ENCODE assay signal across 22 cellular contexts in the genomic region with DNA sequence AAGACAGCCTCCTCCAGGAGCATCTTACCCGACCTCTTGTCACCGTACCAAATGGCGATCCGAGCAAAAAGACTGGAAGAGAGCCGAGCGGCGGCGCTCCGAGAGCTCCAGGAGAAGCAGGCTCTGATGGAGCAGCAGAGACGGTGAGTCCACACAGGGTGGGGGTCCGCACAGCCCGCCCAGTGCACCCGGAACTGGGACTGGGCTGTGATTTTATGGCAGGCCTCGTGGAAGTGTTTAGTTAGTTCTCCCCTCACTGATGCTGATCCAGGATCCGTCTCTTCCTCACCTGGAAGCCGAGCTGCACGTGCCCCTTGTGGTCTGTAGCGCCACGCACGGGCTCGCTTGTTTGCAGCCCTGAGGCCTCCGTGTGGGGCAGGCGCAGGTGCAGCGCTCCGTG. TPM values are rescaled to one million over a fixed set of nuclear protein-coding genes. Genes with fewer than 3 reads are reported as not detected.
A peak's percentile ranks its signal among the peaks of the same experiment; 100 is the strongest.
DNase-seq lines count a peak whose midpoint lies in the region; ATAC-seq, FAIRE-seq and TF ChIP-seq lines count a peak whose summit lies in the region.
"Had no signal": no experiment of that assay in that cellular context is flagged by ENCODE, and none has a peak within 500 bp of the region (broad histone marks: within the 10 kb centered on the region; RNA-seq: fewer than 3 reads in every experiment).

No MANE protein-coding gene starts in this region.

- TF ChIP-seq POLR2A in right lobe of liver (IDR thresholded peaks at IDR 0.05) = no peak
- TF ChIP-seq POLR2A in HepG2 (IDR thresholded peaks at IDR 0.05; ENCODE audit: insufficient read depth in 1 of 2, low read depth in 2 of 2, low read length in 2 of 2) = no peak

- H3K79me2 ChIP-seq in HepG2 (ENCODE audit: insufficient read depth, low read length) (no peaks in the 10 kb centered on the region), osteoblast (ENCODE audit: insufficient read depth, low read length) (no peaks in the 10 kb centered on the region)

- H3K27me3 Mint-ChIP-seq in WTC11 (ENCODE audit: low read depth) = peaks cover 7% of the 10 kb centered on the region
- H3K27me3 Mint-ChIP-seq in osteocyte (ENCODE audit: unreplicated experiment) = no peaks in the 10 kb centered on the region
- H3K27me3 Mint-ChIP-seq: B cell had no signal

- H3K4me2 ChIP-seq in HepG2 (ENCODE audit: low read depth, low read length) (no peak overlapping the region), osteoblast (ENCODE audit: insufficient read depth, low read length) (no peak overlapping the region)

- H3K9ac ChIP-seq in HepG2 (ENCODE audit: insufficient read depth, low read depth, low read length) = no peak overlapping the region

- intact Hi-C loops in right lobe of liver (cut with DNase I) = loop anchor here (5.0 kb wide), 1 partner anchor 129 kb away; no protein-coding TSS in a partner anchor
- intact Hi-C loops in HepG2 (cut with micrococcal nuclease; ENCODE audit: unreplicated experiment) = no loop called here
- intact Hi-C loops in aorta (cut with DNase I) = loop anchor here in 1 of 2 donors (5.0 kb wide), 1 partner anchor 129 kb away; no protein-coding TSS in a partner anchor

- H3K27me3 ChIP-seq in right lobe of liver (no peaks in the 10 kb centered on the region), HepG2 (ENCODE audit: control insufficient read depth in 1 of 2, insufficient read depth in 2 of 2, low read length in 2 of 2) (no peaks in the 10 kb centered on the region), osteoblast (ENCODE audit: insufficient read depth, low read length) (no peaks in the 10 kb centered on the region), aorta (ENCODE audit: control insufficient read depth in 1 of 2, insufficient read depth in 2 of 2, low read length in 1 of 2) (no peaks in the 10 kb centered on the region)
- H3K27me3 ChIP-seq: MG63 had no signal

- H2AFZ ChIP-seq in HepG2 (ENCODE audit: low read length) = no peak overlapping the region
- no peak overlapping the region for H2AFZ ChIP-seq in osteoblast (ENCODE audit: low read length)

- H3K4me3 Mint-ChIP-seq in WTC11 (no peak overlapping the region), osteocyte (ENCODE audit: unreplicated experiment) (no peak overlapping the region)
- H3K4me3 Mint-ChIP-seq: B cell; CD4-positive, CD25-positive, alpha-beta regulatory T cell had no signal

- H3K9me3 ChIP-seq in right lobe of liver = no peaks in the 10 kb centered on the region
- no peaks in the 10 kb centered on the region for H3K9me3 ChIP-seq in HepG2 (ENCODE audit: low read length)
- H3K9me3 ChIP-seq in osteoblast (ENCODE audit: low read depth, low read length) = no peaks in the 10 kb centered on the region
- H3K9me3 ChIP-seq in aorta (ENCODE audit: control insufficient read depth, low read length) = no peaks in the 10 kb centered on the region
- H3K9me3 ChIP-seq: MG63 had no signal

- in situ Hi-C loops in HepG2 (cut with HindIII; ENCODE audit: extremely low pct_ligation_motif_present, low pct_unique_long_range_greater_than_20kb) = no loop called here
- in situ Hi-C loops in GM13976 (cut with MboI; ENCODE audit: low sequenced_read_pairs, unreplicated experiment) = no loop called here

- no peak for TF ChIP-seq CTCF in right lobe of liver (IDR thresholded peaks at IDR 0.05)
- no peak for TF ChIP-seq CTCF in HepG2 (CRISPR knock-in tag; IDR thresholded peaks at IDR 0.05)
- no peak for TF ChIP-seq CTCF in WTC11 (IDR thresholded peaks at IDR 0.05)
- no peak for TF ChIP-seq CTCF in osteoblast (IDR thresholded peaks at IDR 0.05; ENCODE audit: extremely low read depth, low read depth, low read length)
- TF ChIP-seq CTCF in GM13976 (IDR thresholded peaks at IDR 0.05; ENCODE audit: borderline replicate concordance, control extremely low read depth, extremely low read depth, insufficient read depth, missing control alignments) = no peak
- no peak for TF ChIP-seq CTCF in osteocyte (IDR thresholded peaks at IDR 0.05)

- no peaks in the 10 kb centered on the region for H3K36me3 ChIP-seq in right lobe of liver
- no peaks in the 10 kb centered on the region for H3K36me3 ChIP-seq in HepG2 (replicated peaks in 1 of 2; ENCODE audit: control insufficient read depth in 1 of 2, insufficient read depth in 2 of 2, low read length in 2 of 2)
- no peaks in the 10 kb centered on the region for H3K36me3 ChIP-seq in osteoblast (ENCODE audit: insufficient read depth, low read length)
- no peaks in the 10 kb centered on the region for H3K36me3 ChIP-seq in aorta (ENCODE audit: control insufficient read depth in 1 of 2, insufficient read depth in 2 of 2, low read length in 1 of 2)
- H3K36me3 ChIP-seq: MG63 had no signal

- H3K4me1 ChIP-seq in right lobe of liver (no peaks in the 10 kb centered on the region), HepG2 (ENCODE audit: insufficient read depth, low read length) (no peaks in the 10 kb centered on the region), osteoblast (ENCODE audit: insufficient read depth, low read length) (no peaks in the 10 kb centered on the region), aorta (ENCODE audit: control insufficient read depth in 1 of 2, insufficient read depth in 2 of 2, low read length in 2 of 2) (no peaks in the 10 kb centered on the region)

- H3K9me3 Mint-ChIP-seq in WTC11 = no peaks in the 10 kb centered on the region
- no peaks in the 10 kb centered on the region for H3K9me3 Mint-ChIP-seq in osteocyte (ENCODE audit: unreplicated experiment)

- peak in 2 of 3 donors; percentile 5 to 50 for DNase-seq in right lobe of liver
- no peak for DNase-seq in HepG2 (ENCODE audit: low spot score)
- no peak for DNase-seq in WTC11 (ENCODE audit: low spot score)
- DNase-seq in osteoblast (ENCODE audit: insufficient read length, low spot score, missing footprints) = peak; percentile 21
- DNase-seq in aorta = peak; percentile 29 to 45
- no peak for DNase-seq in LoVo (ENCODE audit: low spot score)
- DNase-seq in GM13976 (ENCODE audit: low spot score) = no peak
- DNase-seq in osteocyte (ENCODE audit: extremely low spot score, unreplicated experiment) = no peak
- DNase-seq: CD4-positive, CD25-positive, alpha-beta regulatory T cell; COR-L47; DND-41; GOT3; Kasumi-1; MG63; NCI-H1048; NCI-H1436; NCI-H187 treated with DMSO at 0.1 percent for 48 hours had no signal

- H3K36me3 Mint-ChIP-seq in WTC11 (no peaks in the 10 kb centered on the region), osteocyte (ENCODE audit: unreplicated experiment) (peaks cover 17% of the 10 kb centered on the region)

- no peak overlapping the region for H3K27ac ChIP-seq in right lobe of liver
- no peak overlapping the region for H3K27ac ChIP-seq in HepG2 (ENCODE audit: extremely low read length, insufficient read depth, low read length)
- H3K27ac ChIP-seq in osteoblast (ENCODE audit: low read depth, low read length) = no peak overlapping the region
- no peak overlapping the region for H3K27ac ChIP-seq in aorta (ENCODE audit: low read depth in 1 of 2, low read length in 2 of 2)

- no peak for ATAC-seq in right lobe of liver
- no peak for ATAC-seq in HepG2
- ATAC-seq in WTC11 = 0 out of 2 replicates have a peak, but pooled peaks have one; percentile 24
- ATAC-seq in aorta (ENCODE audit: low FRiP score) = no peak
- ATAC-seq: SK-N-SH treated with all-trans-retinoic acid at 6 μM for 48 hours had no signal

- no TSS peak for BruUV-seq in HepG2 (replicated peaks; lab: Mats Ljungman, UMichigan)

- FAIRE-seq in HepG2 (lab: Jason Lieb, UNC) = no peak
- FAIRE-seq: A204.1, GM12892, GM18507 had no signal

- no peak overlapping the region for H3K27ac Mint-ChIP-seq in WTC11
- no peak overlapping the region for H3K27ac Mint-ChIP-seq in osteocyte (ENCODE audit: unreplicated experiment)
- H3K27ac Mint-ChIP-seq: B cell; CD4-positive, CD25-positive, alpha-beta regulatory T cell had no signal

- CTCF ChIA-PET in HepG2 (lab: Yijun Ruan, JAX; ENCODE audit: low intra/inter-chr PET ratio, low total read pairs) (interaction anchor here (3.1 kb wide), 1 partner anchor 129 kb away, joined by 50 read pairs; no protein-coding TSS in a partner anchor), WTC11 (lab: Charles Lee) (interaction anchor here (0.6 to 2.6 kb wide), 8 partner anchors 10 to 132 kb away, joined by 3 to 25 read pairs (median 3); no protein-coding TSS in a partner anchor)

- TF ChIP-seq RAD21 in HepG2 (CRISPR knock-in tag; IDR thresholded peaks at IDR 0.05) = no peak

- H4K20me1 ChIP-seq in HepG2 (ENCODE audit: insufficient read depth, low read length) (no peaks in the 10 kb centered on the region), osteoblast (ENCODE audit: insufficient read depth, low read length) (peaks cover 10% of the 10 kb centered on the region)

- H3K4me3 ChIP-seq in right lobe of liver (no peak overlapping the region), HepG2 (replicated peaks in 1 of 3; ENCODE audit: insufficient read depth in 1 of 3, low read depth in 2 of 3, low read length in 3 of 3) (no peak overlapping the region), osteoblast (ENCODE audit: insufficient read depth, low read length) (no peak overlapping the region), aorta (ENCODE audit: low read length in 2 of 2) (no peak overlapping the region)
- H3K4me3 ChIP-seq: MG63 had no signal

- 92% methylated on average over 6 of the region's 25 CpGs for WGBS in right lobe of liver (ENCODE audit: insufficient coverage, low coverage, low lambda C conversion rate, missing lambda C conversion rate)
- 91% methylated on average over 13 of the region's 25 CpGs for WGBS in HepG2 (ENCODE audit: low lambda C conversion rate)
- WGBS in aorta, 2 donors = 88 to 91% methylated on average over 25 of the region's 25 CpGs

- H3K4me1 Mint-ChIP-seq in WTC11 (no peaks in the 10 kb centered on the region), osteocyte (ENCODE audit: unreplicated experiment) (no peaks in the 10 kb centered on the region)

- POLR2A ChIA-PET in HepG2 (lab: Yijun Ruan, JAX) (no interaction called here), WTC11 (lab: Charles Lee) (no interaction called here)

- no peak for TF ChIP-seq EP300 in HepG2 (IDR thresholded peaks at IDR 0.05; ENCODE audit: low read depth in 2 of 2, low read length in 2 of 2)
- no peak for TF ChIP-seq EP300 in HepG2 (CRISPR knock-in tag; IDR thresholded peaks at IDR 0.05; ENCODE audit: borderline replicate concordance)

RNA-seq across cellular contexts. Expression of a gene that starts 19.6 kb away (rescaled TPM):
- total RNA-seq in right lobe of liver (1 to 10 TPM; 2.2 to 5.4 (median 3.2) TPM), HepG2 (2016; rRNA removed; fragmentation: Illumina TruSeq; extraction: Trizol) (3.9 and 4.6 TPM in 2 replicates), WTC11 (2021) (4.0 to 4.6 TPM (median 4.4 TPM) in 3 replicates), osteoblast (11.2 and 13.4 TPM in 2 replicates), aorta (10 to 100 TPM in 1 of 2 donors, 1 to 10 TPM in 1; 4.6 to 11.7 TPM), osteocyte (17.9 and 18.9 TPM in 2 replicates)
- 2.1 and 2.2 TPM in 2 replicates for total RNA-seq in HepG2 (2016; cell fraction: cytosol; rRNA removed; fragmentation: Illumina TruSeq; extraction: Trizol; ENCODE audit: low read depth)
- total RNA-seq in HepG2 (2016; cell fraction: insoluble cytoplasmic fraction; rRNA removed; fragmentation: Illumina TruSeq; extraction: Trizol) = 3.2 and 4.3 TPM in 2 replicates
- 2.1 and 2.5 TPM in 2 replicates for total RNA-seq in HepG2 (2016; cell fraction: membrane; rRNA removed; fragmentation: Illumina TruSeq; extraction: Trizol)
- 5.9 and 7.5 TPM in 2 replicates for total RNA-seq in HepG2 (2016; cell fraction: nucleus; rRNA removed; fragmentation: Illumina TruSeq; extraction: Trizol)
- polyA plus RNA-seq in HepG2 (2011; rRNA removed) (4.2 and 4.3 TPM in 2 replicates), aorta (1 to 10 TPM; 3.1 to 9.0 TPM)
- polyA plus RNA-seq in HepG2 (2011; cell fraction: cytosol; rRNA removed) = 1.8 and 1.9 TPM in 2 replicates
- polyA plus RNA-seq in HepG2 (2011; cell fraction: nucleus; rRNA removed) = 14.3 and 14.5 TPM in 2 replicates
- polyA plus RNA-seq in HepG2 (2012) = 3.2 and 3.6 TPM in 2 replicates
- 0.82 and 0.88 TPM in 2 replicates for polyA plus RNA-seq in HepG2 (2016; cell fraction: cytosol; fragmentation: Illumina TruSeq; extraction: Trizol; ENCODE audit: low read depth)
- polyA plus RNA-seq in HepG2 (2016; cell fraction: insoluble cytoplasmic fraction; fragmentation: Illumina TruSeq; extraction: Trizol; ENCODE audit: low read depth) = 3.6 and 4.7 TPM in 2 replicates
- 2.6 and 2.7 TPM in 2 replicates for polyA plus RNA-seq in HepG2 (2016; cell fraction: membrane; fragmentation: Illumina TruSeq; extraction: Trizol; ENCODE audit: low read depth)
- 11.7 and 14.6 TPM in 2 replicates for polyA plus RNA-seq in HepG2 (2016; cell fraction: nucleus; fragmentation: Illumina TruSeq; extraction: Trizol; ENCODE audit: insufficient read depth, low read depth)
- 2.7 and 3.0 TPM in 2 replicates for polyA minus RNA-seq in HepG2 (2011; rRNA and poly(A)+ RNA removed; ENCODE audit: low replicate concordance)
- polyA minus RNA-seq in HepG2 (2011; cell fraction: cytosol; rRNA and poly(A)+ RNA removed) = 0.88 and 1.4 TPM in 2 replicates
- 11.1 and 12.3 TPM in 2 replicates for polyA minus RNA-seq in HepG2 (2011; cell fraction: nucleus; rRNA and poly(A)+ RNA removed)

RNA-seq across cellular contexts. Expression of a gene that starts 43.9 kb away (rescaled TPM):
- total RNA-seq in right lobe of liver (1 to 10 TPM; 1.6 to 3.5 (median 2.1) TPM), HepG2 (2016; rRNA removed; fragmentation: Illumina TruSeq; extraction: Trizol) (18.9 and 19.4 TPM in 2 replicates), WTC11 (2021) (20.7 to 23.2 TPM (median 22.2 TPM) in 3 replicates), osteoblast (12.7 and 14.5 TPM in 2 replicates), aorta (10 to 100 TPM in 1 of 2 donors, 1 to 10 TPM in 1; 7.1 to 12.2 TPM), osteocyte (15.7 and 17.3 TPM in 2 replicates)
- total RNA-seq in HepG2 (2016; cell fraction: cytosol; rRNA removed; fragmentation: Illumina TruSeq; extraction: Trizol; ENCODE audit: low read depth) = 6.4 and 9.0 TPM in 2 replicates
- 18.5 and 19.3 TPM in 2 replicates for total RNA-seq in HepG2 (2016; cell fraction: insoluble cytoplasmic fraction; rRNA removed; fragmentation: Illumina TruSeq; extraction: Trizol)
- 13.9 and 14.9 TPM in 2 replicates for total RNA-seq in HepG2 (2016; cell fraction: membrane; rRNA removed; fragmentation: Illumina TruSeq; extraction: Trizol)
- 8.4 and 10.8 TPM in 2 replicates for total RNA-seq in HepG2 (2016; cell fraction: nucleus; rRNA removed; fragmentation: Illumina TruSeq; extraction: Trizol)
- polyA plus RNA-seq in HepG2 (2011; rRNA removed) (9.9 and 10.9 TPM in 2 replicates), aorta (10 to 100 TPM in 1 of 2 donors, 1 to 10 TPM in 1; 4.9 to 12.4 TPM)
- polyA plus RNA-seq in HepG2 (2011; cell fraction: cytosol; rRNA removed) = 7.4 and 11.6 TPM in 2 replicates
- 13.7 and 17.7 TPM in 2 replicates for polyA plus RNA-seq in HepG2 (2011; cell fraction: nucleus; rRNA removed)
- 12.0 and 12.5 TPM in 2 replicates for polyA plus RNA-seq in HepG2 (2012)
- 9.3 and 10.8 TPM in 2 replicates for polyA plus RNA-seq in HepG2 (2016; cell fraction: cytosol; fragmentation: Illumina TruSeq; extraction: Trizol; ENCODE audit: low read depth)
- 19.9 and 20.6 TPM in 2 replicates for polyA plus RNA-seq in HepG2 (2016; cell fraction: insoluble cytoplasmic fraction; fragmentation: Illumina TruSeq; extraction: Trizol; ENCODE audit: low read depth)
- 11.2 and 12.1 TPM in 2 replicates for polyA plus RNA-seq in HepG2 (2016; cell fraction: membrane; fragmentation: Illumina TruSeq; extraction: Trizol; ENCODE audit: low read depth)
- polyA plus RNA-seq in HepG2 (2016; cell fraction: nucleus; fragmentation: Illumina TruSeq; extraction: Trizol; ENCODE audit: insufficient read depth, low read depth) = 19.7 and 20.0 TPM in 2 replicates
- polyA minus RNA-seq in HepG2 (2011; rRNA and poly(A)+ RNA removed; ENCODE audit: low replicate concordance) = 10.2 and 30.6 TPM in 2 replicates
- 4.4 and 5.4 TPM in 2 replicates for polyA minus RNA-seq in HepG2 (2011; cell fraction: cytosol; rRNA and poly(A)+ RNA removed)
- 6.1 and 7.1 TPM in 2 replicates for polyA minus RNA-seq in HepG2 (2011; cell fraction: nucleus; rRNA and poly(A)+ RNA removed)

RNA-seq across cellular contexts. Expression of a gene that starts 45.4 kb away (rescaled TPM):
- total RNA-seq in right lobe of liver (10 to 100 TPM in 1 of 6 experiments, 1 to 10 TPM in 5; 3.0 to 12.2 (median 5.1) TPM), HepG2 (2016; rRNA removed; fragmentation: Illumina TruSeq; extraction: Trizol) (3.5 and 4.7 TPM in 2 replicates), WTC11 (2021) (12.2 to 14.1 TPM (median 13.6 TPM) in 3 replicates), osteoblast (15.3 and 18.5 TPM in 2 replicates), aorta (1 to 10 TPM; 6.8 to 8.7 TPM), osteocyte (12.9 and 14.6 TPM in 2 replicates)
- total RNA-seq in HepG2 (2016; cell fraction: cytosol; rRNA removed; fragmentation: Illumina TruSeq; extraction: Trizol; ENCODE audit: low read depth) = 1.3 and 1.8 TPM in 2 replicates
- total RNA-seq in HepG2 (2016; cell fraction: insoluble cytoplasmic fraction; rRNA removed; fragmentation: Illumina TruSeq; extraction: Trizol) = 3.2 and 5.1 TPM in 2 replicates
- total RNA-seq in HepG2 (2016; cell fraction: membrane; rRNA removed; fragmentation: Illumina TruSeq; extraction: Trizol) = 3.2 and 3.7 TPM in 2 replicates
- total RNA-seq in HepG2 (2016; cell fraction: nucleus; rRNA removed; fragmentation: Illumina TruSeq; extraction: Trizol) = 2.9 and 3.1 TPM in 2 replicates
- polyA plus RNA-seq in HepG2 (2011; rRNA removed) (2.3 and 3.7 TPM in 2 replicates), aorta (1 to 10 TPM; 2.0 to 3.6 TPM)
- 3.1 and 4.4 TPM in 2 replicates for polyA plus RNA-seq in HepG2 (2011; cell fraction: cytosol; rRNA removed)
- 12.7 and 14.5 TPM in 2 replicates for polyA plus RNA-seq in HepG2 (2011; cell fraction: nucleus; rRNA removed)
- polyA plus RNA-seq in HepG2 (2012) = 2.3 and 4.1 TPM in 2 replicates
- 1.2 and 1.3 TPM in 2 replicates for polyA plus RNA-seq in HepG2 (2016; cell fraction: cytosol; fragmentation: Illumina TruSeq; extraction: Trizol; ENCODE audit: low read depth)
- 2.8 and 3.2 TPM in 2 replicates for polyA plus RNA-seq in HepG2 (2016; cell fraction: insoluble cytoplasmic fraction; fragmentation: Illumina TruSeq; extraction: Trizol; ENCODE audit: low read depth)
- 2.2 and 2.3 TPM in 2 replicates for polyA plus RNA-seq in HepG2 (2016; cell fraction: membrane; fragmentation: Illumina TruSeq; extraction: Trizol; ENCODE audit: low read depth)
- polyA plus RNA-seq in HepG2 (2016; cell fraction: nucleus; fragmentation: Illumina TruSeq; extraction: Trizol; ENCODE audit: insufficient read depth, low read depth) = 5.4 and 5.6 TPM in 2 replicates
- 3.9 and 6.3 TPM in 2 replicates for polyA minus RNA-seq in HepG2 (2011; rRNA and poly(A)+ RNA removed; ENCODE audit: low replicate concordance)
- polyA minus RNA-seq in HepG2 (2011; cell fraction: cytosol; rRNA and poly(A)+ RNA removed) = 4.8 and 5.9 TPM in 2 replicates
- 2.7 and 3.5 TPM in 2 replicates for polyA minus RNA-seq in HepG2 (2011; cell fraction: nucleus; rRNA and poly(A)+ RNA removed)

Comparison
In these comparisons a context has a peak if more than half of its experiments do, and no peak if none do; other contexts are left out.
1. DNase-seq: peak in right lobe of liver (2 of 3), osteoblast (single experiment) and aorta (2 of 2); none in HepG2 (single experiment), WTC11 (single experiment), LoVo (single experiment), GM13976 (single experiment) and osteocyte (single experiment).